In genomic region chr13:49938921-49939320, GRCh38 we compare ENCODE assay signal across 21 cellular contexts. TPM values are rescaled to one million over a fixed set of nuclear protein-coding genes. Genes with fewer than 3 reads are reported as not detected.
A peak's percentile ranks its signal among the peaks of the same experiment; 100 is the strongest.
DNase-seq lines count a peak whose midpoint lies in the region; ATAC-seq, FAIRE-seq and TF ChIP-seq lines count a peak whose summit lies in the region.
"Had no signal": no experiment of that assay in that cellular context is flagged by ENCODE, and none has a peak within 500 bp of the region (broad histone marks: within the 10 kb centered on the region; RNA-seq: fewer than 3 reads in every experiment).

No MANE protein-coding gene starts in this region.

- WGBS in A549 (ENCODE audit: missing lambda C conversion rate) = 38% methylated on average over 5 of the region's 5 CpGs
- WGBS in ovary, 3 donors = 6 to 23% (median 9%) methylated on average over 5 of the region's 5 CpGs
- 19% methylated on average over 5 of the region's 5 CpGs for WGBS in aorta, 2 donors

- H3K79me2 ChIP-seq in OCI-LY7 (ENCODE audit: insufficient read depth, low read depth, low read length) = peaks cover 5% of the 10 kb centered on the region; the same call in 1 of the 2 replicates

- intact Hi-C loops in OCI-LY7 (cut with micrococcal nuclease; ENCODE audit: unreplicated experiment) (loop anchor here (5.0 kb wide), 2 partner anchors 147 to 188 kb away; partner anchors contain the start of gene KPNA3), ovary (cut with DNase I) (loop anchor here in 1 of 4 donors (10.0 kb wide), 1 partner anchor 56 kb away; the partner anchor contains the start of gene TRIM13), aorta (cut with DNase I) (no loop called here)

- no peak for ATAC-seq in A549
- ATAC-seq in HG03045 (IDR thresholded peaks at IDR 0.05; ENCODE audit: unreplicated experiment) = no peak
- no peak for ATAC-seq in HG02852 (IDR thresholded peaks at IDR 0.05; ENCODE audit: unreplicated experiment)
- ATAC-seq in aorta (ENCODE audit: low FRiP score) = no peak
- ATAC-seq in GM21528 (IDR thresholded peaks at IDR 0.05; ENCODE audit: low FRiP score, unreplicated experiment) = no peak
- ATAC-seq: naive thymus-derived CD8-positive, alpha-beta T cell; psoas muscle; T-cell had no signal

- TF ChIP-seq RAD21 in A549 (conservative IDR thresholded peaks at IDR 0.05 in 1 of 2, IDR thresholded peaks at IDR 0.05 in 1 of 2) = no peak

- no peaks in the 10 kb centered on the region for H4K20me1 ChIP-seq in OCI-LY7 (ENCODE audit: insufficient read depth, low read length)

- H3K4me1 ChIP-seq in A549 (peaks cover 20% of the 10 kb centered on the region), OCI-LY7 (ENCODE audit: insufficient read depth, low read length, poor library complexity, severe bottlenecking) (peaks cover 29% of the 10 kb centered on the region), ovary (ENCODE audit: insufficient read depth) (peaks cover 5% of the 10 kb centered on the region), aorta (ENCODE audit: control insufficient read depth in 1 of 2, insufficient read depth in 2 of 2, low read length in 2 of 2) (no peaks in the 10 kb centered on the region)

- no peaks in the 10 kb centered on the region for H3K9me2 ChIP-seq in OCI-LY7 (ENCODE audit: insufficient read depth, low read length)

- H3K9me3 ChIP-seq in A549 = no peaks in the 10 kb centered on the region
- H3K9me3 ChIP-seq in OCI-LY7 (ENCODE audit: low read length) = no peaks in the 10 kb centered on the region
- no peaks in the 10 kb centered on the region for H3K9me3 ChIP-seq in ovary
- H3K9me3 ChIP-seq in aorta (ENCODE audit: control insufficient read depth, low read length) = no peaks in the 10 kb centered on the region
- H3K9me3 ChIP-seq: psoas muscle, thoracic aorta had no signal

- TF ChIP-seq CTCF in A549 (IDR thresholded peaks at IDR 0.05) (no peak), OCI-LY7 (conservative IDR thresholded peaks at IDR 0.05; ENCODE audit: low read length) (no peak), ovary (IDR thresholded peaks at IDR 0.05) (no peak)

- no peaks in the 10 kb centered on the region for H3K36me3 ChIP-seq in OCI-LY7 (ENCODE audit: insufficient read depth, low read length)
- no peaks in the 10 kb centered on the region for H3K36me3 ChIP-seq in ovary
- no peaks in the 10 kb centered on the region for H3K36me3 ChIP-seq in aorta (ENCODE audit: control insufficient read depth in 1 of 2, insufficient read depth in 2 of 2, low read length in 1 of 2)
- H3K36me3 ChIP-seq: thoracic aorta had no signal

- H3K4me3 ChIP-seq in A549 (no peak overlapping the region), OCI-LY7 (ENCODE audit: low read depth, low read length, poor library complexity, severe bottlenecking) (no peak overlapping the region), ovary (no peak overlapping the region), aorta (ENCODE audit: low read length in 2 of 2) (no peak overlapping the region)
- H3K4me3 ChIP-seq: psoas muscle, thoracic aorta had no signal

- TF ChIP-seq POLR2A in A549 (IDR thresholded peaks at IDR 0.05; ENCODE audit: low read length) (no peak), ovary (IDR thresholded peaks at IDR 0.05) (no peak)

- POLR2A ChIA-PET in A549 (lab: Yijun Ruan, JAX) = no interaction called here
- POLR2A ChIA-PET in OCI-LY7 (lab: Charles Lee) = interaction anchor here (0.8 to 1.2 kb wide), 5 partner anchors 13 to 981 kb away, joined by 3 read pairs; no protein-coding TSS in a partner anchor

- H3K4me2 ChIP-seq in A549 (peak overlapping the region; percentile 37; the same call in 2 of the 3 replicates), OCI-LY7 (ENCODE audit: low read length) (no peak overlapping the region)

- no TSS peak for BruUV-seq in OCI-LY7 (replicated peaks; lab: Mats Ljungman, UMichigan)

- DNase-seq in A549 (ENCODE audit: low read depth in 1 of 2, low spot score in 1 of 2) = no peak
- DNase-seq in OCI-LY7 (ENCODE audit: low spot score) = no peak
- DNase-seq in left kidney (ENCODE audit: low read depth, low spot score) = peak; percentile 20
- DNase-seq in ovary = peak; percentile 44 to 67 (median 50)
- DNase-seq in aorta = no peak
- DNase-seq: ACHN; activated CD4-positive, alpha-beta T cell treated with anti-CD3 and anti-CD28 coated beads, Interleukin-2, amount 50 U/mL, for 1 hour; activated gamma-delta T cell treated with Interleukin-2 at 50 U/mL for 16 hours; CD4-positive, alpha-beta memory T cell; DMS79 treated with DMSO at 0.1 percent for 48 hours; kidney glomerular epithelial cell; naive thymus-derived CD8-positive, alpha-beta T cell; NCI-H1694 treated with DMSO at 0.1 percent for 48 hours; NCI-H446; psoas muscle had no signal

- H3K27ac ChIP-seq in A549 (no peak overlapping the region), OCI-LY7 (ENCODE audit: low read depth, low read length, poor library complexity, severe bottlenecking) (peak overlapping the region; percentile 80), ovary (peak overlapping the region in 1 of 2 donors; percentile 33), aorta (ENCODE audit: low read depth in 1 of 2, low read length in 2 of 2) (no peak overlapping the region)
- H3K27ac ChIP-seq: psoas muscle, thoracic aorta had no signal

- CTCF ChIA-PET in A549 (lab: Yijun Ruan, JAX) = no interaction called here
- CTCF ChIA-PET in OCI-LY7 (lab: Charles Lee; ENCODE audit: unreplicated experiment) = no interaction called here

- no peak for FAIRE-seq in A549 (lab: Jason Lieb, UNC)
- FAIRE-seq: HTR-8/SVneo had no signal

- TF ChIP-seq EP300 in A549 (IDR thresholded peaks at IDR 0.05) (no peak), ovary (IDR thresholded peaks at IDR 0.05) (no peak)

- H3K27me3 ChIP-seq in ovary (no peaks in the 10 kb centered on the region), aorta (ENCODE audit: control insufficient read depth in 1 of 2, insufficient read depth in 2 of 2, low read length in 1 of 2) (no peaks in the 10 kb centered on the region)

- H2AFZ ChIP-seq in OCI-LY7 (ENCODE audit: low read length) = no peak overlapping the region

TF ChIP-seq in A549, 52 proteins besides CTCF, POLR2A, EP300 and RAD21:
- no peak for TF ChIP-seq SMC3 (IDR thresholded peaks at IDR 0.05)
TF ChIP-seq in A549: peak in this region for 0.

RNA-seq across cellular contexts. Expression of gene SPRYD7, which starts 2.8 kb away (rescaled TPM):
- polyA plus RNA-seq in A549 (2011; rRNA removed) = 9.0 and 11.6 TPM in 2 replicates
- polyA plus RNA-seq in A549 (2012; cell fraction: cytosol; rRNA removed) = 7.2 and 15.4 TPM in 2 replicates
- polyA plus RNA-seq in A549 (2012; cell fraction: nucleus; rRNA removed) = 2.5 and 2.7 TPM in 2 replicates
- 12.3 to 14.4 TPM (median 13.6 TPM) in 3 replicates for polyA plus RNA-seq in A549 (2017; fragmentation: RNase III; extraction: RNeasy Plus Mini Kit Qiagen cat#74134 plus additional on column Dnase treatment)
- polyA minus RNA-seq in A549 (2011; rRNA and poly(A)+ RNA removed) = 2.3 and 2.5 TPM in 2 replicates
- 5.0 and 6.8 TPM in 2 replicates for total RNA-seq in OCI-LY7 (2014; rRNA removed; shearing (Covaris generic))
- 10.6 and 13.2 TPM in 2 replicates for total RNA-seq in OCI-LY7 (2022)
- total RNA-seq in ovary = 1 to 10 TPM; 3.7 to 7.4 (median 6.8) TPM
- polyA plus RNA-seq in ovary = 10 to 100 TPM in 1 of 2 donors, 1 to 10 TPM in 1; 5.4 to 11.6 TPM
- total RNA-seq in aorta = 1 to 10 TPM; 7.3 to 8.6 TPM
- 1 to 10 TPM; 3.4 to 7.0 TPM for polyA plus RNA-seq in aorta

RNA-seq across cellular contexts. Expression of gene TRIM13, which starts 57.9 kb away (rescaled TPM):
- polyA plus RNA-seq in A549 (2011; rRNA removed) = 22.4 and 23.0 TPM in 2 replicates
- 4.9 and 5.4 TPM in 2 replicates for polyA plus RNA-seq in A549 (2012; cell fraction: cytosol; rRNA removed)
- polyA plus RNA-seq in A549 (2012; cell fraction: nucleus; rRNA removed) = 3.2 and 5.2 TPM in 2 replicates
- polyA plus RNA-seq in A549 (2017; fragmentation: RNase III; extraction: RNeasy Plus Mini Kit Qiagen cat#74134 plus additional on column Dnase treatment) = 10.2 to 12.5 TPM (median 10.9 TPM) in 3 replicates
- polyA minus RNA-seq in A549 (2011; rRNA and poly(A)+ RNA removed) = 8.7 and 10.4 TPM in 2 replicates
- 9.5 and 12.5 TPM in 2 replicates for total RNA-seq in OCI-LY7 (2014; rRNA removed; shearing (Covaris generic))
- 13.8 and 14.3 TPM in 2 replicates for total RNA-seq in OCI-LY7 (2022)
- total RNA-seq in ovary = 10 to 100 TPM; 14.5 to 27.9 (median 25.5) TPM
- 10 to 100 TPM; 20.1 to 23.6 TPM for polyA plus RNA-seq in ovary
- 10 to 100 TPM; 25.0 to 27.6 TPM for total RNA-seq in aorta
- 10 to 100 TPM in 1 of 2 donors, 1 to 10 TPM in 1; 7.3 to 24.7 TPM for polyA plus RNA-seq in aorta

Comparison
In these comparisons a context has a peak if more than half of its experiments do, and no peak if none do; other contexts are left out.
1. DNase-seq: peak in left kidney (single experiment) and ovary (5 of 5); none in A549 (0 of 2), OCI-LY7 (single experiment) and aorta (0 of 2).